Comparison of ENCODE assay signal across 15 cellular contexts in genomic region chr1:230850547-230850946, GRCh38. TPM values are rescaled to one million over a fixed set of nuclear protein-coding genes. Genes with fewer than 3 reads are reported as not detected.
DNase-seq lines count a peak whose midpoint lies in the region; ATAC-seq and TF ChIP-seq lines count a peak whose summit lies in the region.
"Had no signal": no experiment of that assay in that cellular context is flagged by ENCODE, and none has a peak within 500 bp of the region (broad histone marks: within the 10 kb centered on the region; RNA-seq: fewer than 3 reads in every experiment).

No MANE protein-coding gene starts in this region.

- H3K9me3 ChIP-seq in HEK293 (ENCODE audit: control insufficient read depth, insufficient read depth, low read depth, low read length) (no peaks in the 10 kb centered on the region), suprapubic skin (no peaks in the 10 kb centered on the region)
- H3K9me3 ChIP-seq: neutrophil had no signal

- peaks cover 3% of the 10 kb centered on the region; the same call in 1 of the 2 replicates for H3K4me1 ChIP-seq in HEK293 (ENCODE audit: control insufficient read depth, insufficient read depth, low read length)
- H3K4me1 ChIP-seq in suprapubic skin = peaks cover 23% of the 10 kb centered on the region

- CTCF ChIA-PET in HEK293 (lab: Yijun Ruan, JAX) = interaction anchor here (2.1 kb wide), 1 partner anchor 11 kb away, joined by 6 read pairs; no protein-coding TSS in a partner anchor

- no peak for ATAC-seq in GM19455 (IDR thresholded peaks at IDR 0.05; ENCODE audit: unreplicated experiment)
- ATAC-seq: activated T-cell treated with anti-CD3 and anti-CD28 coated beads, Interleukin-2, amount 50 U/mL, for 4 hours had no signal

- H3K36me3 ChIP-seq in HEK293 (ENCODE audit: control insufficient read depth in 2 of 2, insufficient read depth in 1 of 2, low read length in 2 of 2) = peaks cover 2 to 36% of the 10 kb centered on the region in 2 experiments; a peak in 2 of 3 replicates
- H3K36me3 ChIP-seq in suprapubic skin = peaks cover 30% of the 10 kb centered on the region
- H3K36me3 ChIP-seq: neutrophil had no signal

- H3K4me1 Mint-ChIP-seq in mesothelial cell of epicardium = peaks cover 57% of the 10 kb centered on the region

- H3K36me3 Mint-ChIP-seq in mesothelial cell of epicardium = peaks cover 38% of the 10 kb centered on the region

- peaks cover 4% of the 10 kb centered on the region for H3K9me3 Mint-ChIP-seq in mesothelial cell of epicardium
- H3K9me3 Mint-ChIP-seq: activated T-cell treated with anti-CD3 and anti-CD28 coated beads, Interleukin-2, amount 50 U/mL, for 4 hours had no signal

- DNase-seq in caudate nucleus (lab: John Stamatoyannopoulos, UW) = no peak
- DNase-seq in mesothelial cell of epicardium (ENCODE audit: low spot score in 2 of 2, unreplicated experiment in 2 of 2) = no peak
- no peak for DNase-seq in suprapubic skin (ENCODE audit: low spot score in 2 of 2)
- DNase-seq in H4 (ENCODE audit: low spot score) = no peak
- no peak for DNase-seq in middle frontal gyrus (ENCODE audit: extremely low spot score, low spot score)
- no peak for DNase-seq in GDM1 (lab: John Stamatoyannopoulos, UW)
- DNase-seq: activated CD4-positive, CD25-positive, alpha-beta regulatory T cell treated with anti-CD3 and anti-CD28 coated beads, Interleukin-2, amount 50 U/mL, for 72 hours; activated T-cell treated with anti-CD3 and anti-CD28 coated beads, Interleukin-2, amount 50 U/mL, for 4 hours; NCI-H2107; NK-92 treated with Interleukin-12 subunit alpha and Interleukin-12 subunit beta, amount 100 ng/mL, for 24 hours had no signal

- H3K27ac ChIP-seq in HEK293 (ENCODE audit: extremely low read depth, low read depth, low read length) (no peak overlapping the region), caudate nucleus (ENCODE audit: low read depth, low read length) (peak overlapping the region; percentile 79), suprapubic skin (peak overlapping the region; percentile 31)
- H3K27ac ChIP-seq: neutrophil, SK-N-MC had no signal

- H3K4me3 ChIP-seq in HEK293 (ENCODE audit: low read depth, low read length) (no peak overlapping the region), suprapubic skin (no peak overlapping the region)
- H3K4me3 ChIP-seq: SK-N-MC had no signal

- POLR2A ChIA-PET in HEK293 (lab: Yijun Ruan, JAX) = no interaction called here

- no peaks in the 10 kb centered on the region for H3K27me3 ChIP-seq in suprapubic skin
- H3K27me3 ChIP-seq: neutrophil had no signal

- TF ChIP-seq CTCF in HEK293 (tag by site-specific recombination; IDR thresholded peaks at IDR 0.05) (no peak), mesothelial cell of epicardium (IDR thresholded peaks at IDR 0.05; ENCODE audit: unreplicated experiment) (no peak), suprapubic skin (IDR thresholded peaks at IDR 0.05) (no peak)

- TF ChIP-seq EP300 in suprapubic skin (IDR thresholded peaks at IDR 0.05) = no peak

- no peaks in the 10 kb centered on the region for H3K27me3 Mint-ChIP-seq in mesothelial cell of epicardium (ENCODE audit: low read depth)
- H3K27me3 Mint-ChIP-seq: CD4-positive, CD25-positive, alpha-beta regulatory T cell had no signal

- no peak for TF ChIP-seq POLR2A in suprapubic skin (IDR thresholded peaks at IDR 0.05)

- H3K27ac Mint-ChIP-seq in mesothelial cell of epicardium = peak overlapping the region; percentile 96
- H3K27ac Mint-ChIP-seq: CD4-positive, CD25-positive, alpha-beta regulatory T cell had no signal

- no peak overlapping the region for H3K4me3 Mint-ChIP-seq in mesothelial cell of epicardium
- H3K4me3 Mint-ChIP-seq: activated T-cell treated with anti-CD3 and anti-CD28 coated beads, Interleukin-2, amount 50 U/mL, for 4 hours; CD4-positive, CD25-positive, alpha-beta regulatory T cell had no signal

- 96% methylated on average over 8 of the region's 8 CpGs for WGBS in suprapubic skin

TF ChIP-seq in HEK293, 187 proteins besides CTCF, POLR2A, EP300 and RAD21:
- no peak for TF ChIP-seq PRDM10 (tag by site-specific recombination; IDR thresholded peaks at IDR 0.05)
- 0 out of 2 replicates have a peak, but pooled peaks have one; percentile 11 for TF ChIP-seq EGR2 (tag by site-specific recombination; IDR thresholded peaks at IDR 0.05; ENCODE audit: low read depth)
- TF ChIP-seq ZFHX2 (tag by site-specific recombination; conservative IDR thresholded peaks at IDR 0.05) = 0 out of 2 replicates have a peak, but pooled peaks have one; percentile 28

RNA-seq across cellular contexts. Expression of gene C1orf198, which starts 17.8 kb away (rescaled TPM):
- total RNA-seq in mesothelial cell of epicardium (143 to 151 TPM (median 149 TPM) in 3 replicates), suprapubic skin (10 to 100 TPM; 42.7 to 70.1 (median 52.5) TPM)
- 19.0 and 23.4 TPM in 2 replicates for total RNA-seq in H4 (2014; rRNA removed; shearing (Covaris generic))
